In the genomic region with DNA sequence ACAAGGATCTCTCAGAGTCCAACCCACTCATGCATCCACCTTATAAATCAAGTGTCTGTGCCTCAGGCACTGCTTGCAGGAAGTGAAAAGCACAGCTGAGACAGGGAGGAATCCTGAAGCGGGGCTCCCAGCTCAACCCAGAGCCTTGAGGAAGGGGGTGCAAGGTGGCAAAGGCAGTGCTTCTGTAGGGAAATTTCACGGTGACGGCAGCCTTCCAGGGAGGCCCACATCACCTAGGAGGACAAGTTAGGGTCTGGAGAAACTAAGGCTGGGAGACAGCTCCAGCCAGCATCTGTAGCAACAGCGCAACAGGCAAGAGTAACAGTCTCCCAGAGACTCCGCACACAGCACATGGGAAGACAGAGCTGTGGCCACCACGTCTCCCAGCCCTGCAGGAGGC, we compare ENCODE assay signal across 25 cellular contexts. TPM values are rescaled to one million over a fixed set of nuclear protein-coding genes. Genes with fewer than 3 reads are reported as not detected.
"Had no signal": no experiment of that assay in that cellular context is flagged by ENCODE, and none has a peak within 500 bp of the region (broad histone marks: within the 10 kb centered on the region; RNA-seq: fewer than 3 reads in every experiment).

No MANE protein-coding gene starts in this region.

- H3K27ac ChIP-seq: left lung, thoracic aorta, upper lobe of left lung, VCaP had no signal

- H3K9me3 ChIP-seq: left lung, SK-N-SH, thoracic aorta, upper lobe of left lung had no signal

- ATAC-seq: activated CD4-positive, CD25-positive, alpha-beta regulatory T cell treated with anti-CD3 and anti-CD28 coated beads, Interleukin-2, amount 50 U/mL, for 24 hours; activated T-cell treated with anti-CD3 and anti-CD28 coated beads, Interleukin-2, amount 50 U/mL, for 72 hours; left lung had no signal

- H3K36me3 ChIP-seq: left lung, thoracic aorta, upper lobe of left lung had no signal

- DNase-seq: activated CD4-positive, alpha-beta memory T cell treated with anti-CD3 and anti-CD28 coated beads, Interleukin-2, amount 10 ng/mL, durations not matched to agents 7 days and 5 days; activated CD4-positive, alpha-beta T cell treated with anti-CD3 and anti-CD28 coated beads, Interleukin-2, amount 10 ng/mL, durations not matched to agents 24 days and 14 days; activated effector memory CD4-positive, alpha-beta T cell treated with Interleukin-2 at 50 U/mL for 16 hours; activated naive CD4-positive, alpha-beta T cell treated with anti-CD3 and anti-CD28 coated beads, Interleukin-2, amount 10 ng/mL, durations not matched to agents 7 days and 5 days; activated T-cell treated with anti-CD3 and anti-CD28 coated beads, Interleukin-2, amount 50 U/mL, for 72 hours; amygdala; effector CD4-positive, alpha-beta T cell; erythroblast; foreskin fibroblast; kidney; left lung; midbrain; nephron progenitor cell; nucleus accumbens; SK-N-SH; stimulated activated CD4-positive, alpha-beta T cell treated with anti-CD3 and anti-CD28 coated beads, Interleukin-2, amount 100 ng/mL, for 48 hours; stimulated activated naive CD4-positive, alpha-beta T cell; upper lobe of left lung had no signal

- H3K27me3 ChIP-seq: upper lobe of left lung had no signal

- H3K4me3 ChIP-seq: left lung, thoracic aorta, upper lobe of left lung had no signal

- H3K4me1 ChIP-seq: left lung, upper lobe of left lung had no signal

RNA-seq across cellular contexts. Expression of gene AOC1, which starts 2.7 kb away (rescaled TPM):
- total RNA-seq: activated CD4-positive, alpha-beta memory T cell treated with anti-CD3 and anti-CD28 coated beads, Interleukin-2, amount 10 ng/mL, durations not matched to agents 7 days and 5 days; activated CD4-positive, alpha-beta T cell treated with anti-CD3 and anti-CD28 coated beads, Interleukin-2, amount 10 ng/mL, durations not matched to agents 24 days and 14 days; activated T-cell treated with anti-CD3 and anti-CD28 coated beads, Interleukin-2, amount 50 U/mL, for 72 hours; fibroblast of lung; lung microvascular endothelial cell; T-helper 2 cell treated with Interferon-gamma antibody and Interleukin-4, amounts not matched to agents 100 ng/mL and 5 ng/mL, for 36 hours; thoracic aorta had no signal
- polyA plus RNA-seq: fibroblast of lung, SK-N-SH had no signal

RNA-seq across cellular contexts. Expression of gene TMEM176A, which starts 54.5 kb away (rescaled TPM):
- total RNA-seq: activated CD4-positive, alpha-beta memory T cell treated with anti-CD3 and anti-CD28 coated beads, Interleukin-2, amount 10 ng/mL, durations not matched to agents 7 days and 5 days; activated CD4-positive, alpha-beta T cell treated with anti-CD3 and anti-CD28 coated beads, Interleukin-2, amount 10 ng/mL, durations not matched to agents 24 days and 14 days; lung microvascular endothelial cell; T-helper 2 cell treated with Interferon-gamma antibody and Interleukin-4, amounts not matched to agents 100 ng/mL and 5 ng/mL, for 36 hours had no signal
- polyA plus RNA-seq: SK-N-SH had no signal

RNA-seq across cellular contexts. Expression of gene TMEM176B, which starts 54.9 kb away (rescaled TPM):
- total RNA-seq: activated CD4-positive, alpha-beta memory T cell treated with anti-CD3 and anti-CD28 coated beads, Interleukin-2, amount 10 ng/mL, durations not matched to agents 7 days and 5 days; activated CD4-positive, alpha-beta T cell treated with anti-CD3 and anti-CD28 coated beads, Interleukin-2, amount 10 ng/mL, durations not matched to agents 24 days and 14 days; activated T-cell treated with anti-CD3 and anti-CD28 coated beads, Interleukin-2, amount 50 U/mL, for 72 hours; bronchial epithelial cell; lung microvascular endothelial cell; T-helper 2 cell treated with Interferon-gamma antibody and Interleukin-4, amounts not matched to agents 100 ng/mL and 5 ng/mL, for 36 hours had no signal
- polyA plus RNA-seq: SK-N-SH had no signal
